In genomic region chr3:98557324-98558010, GRCh38 we compare ENCODE assay signal across 1 cellular context.
TF ChIP-seq lines count a peak whose summit lies in the region.

No MANE protein-coding gene starts in this region.

TF ChIP-seq in SK-N-SH treated with all-trans-retinoic acid at 6 μM for 48 hours, 23 proteins besides CTCF, POLR2A, EP300 and RAD21 (continued from another document):
- TF ChIP-seq OSR1 (CRISPR knock-in tag; IDR thresholded peaks at IDR 0.05) (no peak), ZFP30 (CRISPR knock-in tag; IDR thresholded peaks at IDR 0.05) (no peak), SNAI2 (CRISPR knock-in tag; IDR thresholded peaks at IDR 0.05) (no peak), ARNTL (CRISPR knock-in tag; IDR thresholded peaks at IDR 0.05; ENCODE audit: borderline replicate concordance, low read depth) (no peak)
